ENCODE assay signal across 1 cellular context in the genomic region with DNA sequence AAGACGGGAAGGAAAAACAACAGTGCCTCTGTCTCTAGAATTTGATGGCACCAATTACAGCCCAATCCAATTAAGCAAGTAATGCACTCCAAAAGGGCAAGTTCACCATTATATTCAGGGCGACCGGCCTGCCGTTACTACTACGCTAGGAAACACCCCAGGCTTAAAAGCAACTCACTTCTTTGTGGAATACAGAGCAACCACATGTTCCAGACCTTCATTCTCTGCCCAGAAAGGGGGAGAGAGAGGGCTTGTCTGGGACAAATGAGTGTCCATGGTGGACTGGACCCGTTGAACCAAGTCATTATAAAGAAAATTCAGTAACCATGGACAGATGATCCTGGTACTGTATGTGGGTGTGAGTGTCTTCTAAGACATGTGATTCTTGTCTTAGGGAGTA.
TF ChIP-seq lines count a peak whose summit lies in the region.

No MANE protein-coding gene starts in this region.

TF ChIP-seq in HepG2, 621 proteins besides CTCF, POLR2A, EP300 and RAD21 (continued from another document):
- TF ChIP-seq, protein P1, sequence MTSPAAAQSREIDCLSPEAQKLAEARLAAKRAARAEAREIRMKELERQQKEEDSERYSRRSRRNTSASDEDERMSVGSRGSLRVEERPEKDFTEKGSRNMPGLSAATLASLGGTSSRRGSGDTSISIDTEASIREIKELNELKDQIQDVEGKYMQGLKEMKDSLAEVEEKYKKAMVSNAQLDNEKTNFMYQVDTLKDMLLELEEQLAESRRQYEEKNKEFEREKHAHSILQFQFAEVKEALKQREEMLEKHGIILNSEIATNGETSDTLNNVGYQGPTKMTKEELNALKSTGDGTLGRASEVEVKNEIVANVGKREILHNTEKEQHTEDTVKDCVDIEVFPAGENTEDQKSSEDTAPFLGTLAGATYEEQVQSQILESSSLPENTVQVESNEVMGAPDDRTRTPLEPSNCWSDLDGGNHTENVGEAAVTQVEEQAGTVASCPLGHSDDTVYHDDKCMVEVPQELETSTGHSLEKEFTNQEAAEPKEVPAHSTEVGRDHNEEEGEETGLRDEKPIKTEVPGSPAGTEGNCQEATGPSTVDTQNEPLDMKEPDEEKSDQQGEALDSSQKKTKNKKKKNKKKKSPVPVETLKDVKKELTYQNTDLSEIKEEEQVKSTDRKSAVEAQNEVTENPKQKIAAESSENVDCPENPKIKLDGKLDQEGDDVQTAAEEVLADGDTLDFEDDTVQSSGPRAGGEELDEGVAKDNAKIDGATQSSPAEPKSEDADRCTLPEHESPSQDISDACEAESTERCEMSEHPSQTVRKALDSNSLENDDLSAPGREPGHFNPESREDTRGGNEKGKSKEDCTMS (CRISPR knock-in tag; conservative IDR thresholded peaks at IDR 0.05): no peak
- TF ChIP-seq CREB1 (IDR thresholded peaks at IDR 0.05): no peak
- TF ChIP-seq CREB1 (CRISPR knock-in tag; IDR thresholded peaks at IDR 0.05): no peak
- no peak for TF ChIP-seq ZNF205 (CRISPR knock-in tag; IDR thresholded peaks at IDR 0.05)
- no peak for TF ChIP-seq ZNF550 (CRISPR knock-in tag; IDR thresholded peaks at IDR 0.05; ENCODE audit: borderline replicate concordance)
- no peak for TF ChIP-seq ZNF24 (IDR thresholded peaks at IDR 0.05)
- no peak for TF ChIP-seq ZBTB7A (CRISPR knock-in tag; IDR thresholded peaks at IDR 0.05)
- TF ChIP-seq, protein P2, sequence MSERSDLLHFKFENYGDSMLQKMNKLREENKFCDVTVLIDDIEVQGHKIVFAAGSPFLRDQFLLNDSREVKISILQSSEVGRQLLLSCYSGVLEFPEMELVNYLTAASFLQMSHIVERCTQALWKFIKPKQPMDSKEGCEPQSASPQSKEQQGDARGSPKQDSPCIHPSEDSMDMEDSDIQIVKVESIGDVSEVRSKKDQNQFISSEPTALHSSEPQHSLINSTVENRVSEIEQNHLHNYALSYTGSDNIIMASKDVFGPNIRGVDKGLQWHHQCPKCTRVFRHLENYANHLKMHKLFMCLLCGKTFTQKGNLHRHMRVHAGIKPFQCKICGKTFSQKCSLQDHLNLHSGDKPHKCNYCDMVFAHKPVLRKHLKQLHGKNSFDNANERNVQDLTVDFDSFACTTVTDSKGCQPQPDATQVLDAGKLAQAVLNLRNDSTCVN (CRISPR knock-in tag; IDR thresholded peaks at IDR 0.05; ENCODE audit: borderline replicate concordance): no peak
